15 cellular contexts compared by ENCODE assay signal in the genomic region with DNA sequence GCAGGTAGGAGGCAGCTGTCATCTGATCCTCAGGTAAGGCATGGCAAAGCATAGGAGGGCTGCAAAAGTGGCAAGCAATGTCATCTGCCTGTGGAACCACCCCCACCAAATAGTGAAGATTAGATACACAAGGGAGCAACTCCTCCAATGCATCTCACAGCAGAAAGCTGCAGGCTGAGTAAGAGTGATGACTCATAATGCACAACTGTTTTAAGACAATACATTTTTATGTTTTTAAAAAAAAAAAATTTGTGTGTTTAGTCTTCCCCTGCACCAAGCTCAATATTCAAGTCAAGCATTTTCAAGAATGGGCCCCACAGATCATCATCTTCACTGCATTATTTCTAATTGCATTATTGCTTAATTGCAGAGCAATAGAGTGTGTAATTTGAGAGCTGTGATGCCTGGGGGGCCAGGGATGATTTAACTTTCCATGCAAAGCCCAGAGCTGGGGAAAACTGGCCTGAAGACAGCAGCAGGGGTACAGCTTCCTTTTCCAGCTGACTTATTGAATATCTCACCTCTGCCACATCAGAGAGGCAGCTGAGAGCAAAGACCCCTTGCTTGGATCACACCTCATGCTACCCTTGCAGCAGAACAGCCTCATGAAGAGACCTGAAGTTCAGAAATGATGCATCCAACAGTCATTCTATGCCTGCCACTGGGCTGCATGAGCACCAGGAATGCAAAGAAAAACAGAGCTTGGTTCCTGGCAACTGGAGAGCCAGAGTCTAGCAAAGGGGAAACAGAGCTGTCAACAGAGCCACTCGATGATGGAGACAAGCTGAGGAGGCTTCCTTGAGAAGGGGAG. TPM values are rescaled to one million over a fixed set of nuclear protein-coding genes. Genes with fewer than 3 reads are reported as not detected.
A peak's percentile ranks its signal among the peaks of the same experiment; 100 is the strongest.
DNase-seq lines count a peak whose midpoint lies in the region; TF ChIP-seq lines count a peak whose summit lies in the region.
"Had no signal": no experiment of that assay in that cellular context is flagged by ENCODE, and none has a peak within 500 bp of the region (broad histone marks: within the 10 kb centered on the region; RNA-seq: fewer than 3 reads in every experiment).

No MANE protein-coding gene starts in this region.

- H3K79me1 ChIP-seq in mesenchymal stem cell (replicated peaks; ENCODE audit: low read length, poor library complexity, severe bottlenecking) = no peaks in the 10 kb centered on the region

- peaks cover 19% of the 10 kb centered on the region for H3K27me3 ChIP-seq in adipocyte (replicated peaks; ENCODE audit: control insufficient read depth, insufficient read depth, low read length)
- peaks cover 3 to 9% of the 10 kb centered on the region in 2 experiments for H3K27me3 ChIP-seq in mesenchymal stem cell (ENCODE audit: control insufficient read depth in 1 of 2, insufficient read depth in 1 of 2, low read length in 2 of 2)

- H3K9me3 ChIP-seq in HEK293 (ENCODE audit: control insufficient read depth, insufficient read depth, low read depth, low read length) = peaks cover 2% of the 10 kb centered on the region
- H3K9me3 ChIP-seq in adipocyte (ENCODE audit: control insufficient read depth, low read length) = no peaks in the 10 kb centered on the region
- no peaks in the 10 kb centered on the region for H3K9me3 ChIP-seq in mesenchymal stem cell (ENCODE audit: control insufficient read depth, low read length)

- no peak overlapping the region for H2BK5ac ChIP-seq in mesenchymal stem cell (ENCODE audit: low read depth, low read length, poor library complexity, severe bottlenecking)

- H2AFZ ChIP-seq in mesenchymal stem cell (ENCODE audit: low read depth, low read length) = no peak overlapping the region

- H3K27ac ChIP-seq in HEK293 (ENCODE audit: extremely low read depth, low read depth, low read length) = no peak overlapping the region
- H3K27ac ChIP-seq in mesenchymal stem cell (ENCODE audit: low read length, poor library complexity, severe bottlenecking) = no peak overlapping the region
- H3K27ac ChIP-seq: heart left ventricle had no signal

- no peak overlapping the region for H2BK15ac ChIP-seq in mesenchymal stem cell (ENCODE audit: low read depth, poor library complexity, severe bottlenecking)

- H3K9ac ChIP-seq in adipocyte (ENCODE audit: low read length) (no peak overlapping the region), mesenchymal stem cell (ENCODE audit: low read length) (no peak overlapping the region)

- H3K36me3 ChIP-seq in HEK293 (ENCODE audit: control insufficient read depth in 2 of 2, insufficient read depth in 1 of 2, low read length in 2 of 2) (no peaks in the 10 kb centered on the region), adipocyte (ENCODE audit: control insufficient read depth, insufficient read depth, low read length, severe bottlenecking) (no peaks in the 10 kb centered on the region), mesenchymal stem cell (ENCODE audit: control insufficient read depth in 1 of 2, insufficient read depth in 2 of 2, low read depth in 1 of 2, low read length in 2 of 2) (no peaks in the 10 kb centered on the region)
- H3K36me3 ChIP-seq: heart left ventricle had no signal

- 68% methylated on average over 1 of the region's 1 CpG for WGBS in mesenchymal stem cell

- no peak overlapping the region for H2AK5ac ChIP-seq in mesenchymal stem cell (ENCODE audit: low read length, severe bottlenecking)

- H3K4ac ChIP-seq in mesenchymal stem cell (ENCODE audit: low read depth in 1 of 2, low read length in 2 of 2) = no peak overlapping the region

- no peak overlapping the region for H2BK12ac ChIP-seq in mesenchymal stem cell (ENCODE audit: low read length in 2 of 2)

- no peak overlapping the region for H3K14ac ChIP-seq in mesenchymal stem cell (ENCODE audit: low read length in 2 of 2)

- no peak overlapping the region for H4K8ac ChIP-seq in mesenchymal stem cell (ENCODE audit: low read length)

- POLR2A ChIA-PET in HEK293 (lab: Yijun Ruan, JAX) = interaction anchor here (0.6 to 1.7 kb wide), 6 partner anchors 11 to 478 kb away, joined by 3 to 12 read pairs (median 4); partner anchors contain the start of gene POP4

- CTCF ChIA-PET in HEK293 (lab: Yijun Ruan, JAX) = interaction anchor here (0.6 to 1.7 kb wide), 6 partner anchors 13 to 367 kb away, joined by 3 to 14 read pairs (median 3); partner anchors contain the start of gene POP4

- H3K4me2 ChIP-seq in mesenchymal stem cell (ENCODE audit: low read length, poor library complexity, severe bottlenecking) = no peak overlapping the region

- in situ Hi-C loops in Caki2 (cut with HindIII; ENCODE audit: low pct_unique_long_range_greater_than_20kb, low sequenced_read_pairs) = no loop called here

- peak; percentile 30 for DNase-seq in Caki2 (ENCODE audit: low read depth)
- DNase-seq in adipocyte (ENCODE audit: low read depth) = peak; percentile 3
- DNase-seq in kidney tubule cell (ENCODE audit: low spot score) = peak; percentile 38
- DNase-seq in mesenchymal stem cell = no peak
- DNase-seq in hippocampal formation (lab: John Stamatoyannopoulos, UW) = no peak
- DNase-seq in dedifferentiated amniotic fluid mesenchymal stem cell (ENCODE audit: extremely low spot score) = no peak
- DNase-seq: activated CD8-positive, alpha-beta memory T cell treated with anti-CD3 and anti-CD28 coated beads, Interleukin-2, amount 50 U/mL, for 48 hours; activated naive CD8-positive, alpha-beta T cell treated with anti-CD3 and anti-CD28 coated beads, Interleukin-2, amount 10 ng/mL, durations not matched to agents 7 days and 5 days; GF-D8; heart left ventricle; Kasumi-1; NCI-H1930; NCI-H526 treated with DMSO at 0.1 percent for 48 hours had no signal

- no peak overlapping the region for H3K18ac ChIP-seq in mesenchymal stem cell (ENCODE audit: low read depth in 1 of 2, low read length in 2 of 2)

- H3K4me1 ChIP-seq in HEK293 (ENCODE audit: control insufficient read depth, insufficient read depth, low read length) = peaks cover 18% of the 10 kb centered on the region
- no peaks in the 10 kb centered on the region for H3K4me1 ChIP-seq in adipocyte (ENCODE audit: control insufficient read depth, insufficient read depth, low read length)
- H3K4me1 ChIP-seq in mesenchymal stem cell (ENCODE audit: control insufficient read depth, insufficient read depth, low read depth, low read length) = peaks cover 6% of the 10 kb centered on the region
- H3K4me1 ChIP-seq: heart left ventricle had no signal

- H4K91ac ChIP-seq in mesenchymal stem cell (ENCODE audit: low read length) = no peak overlapping the region

- TF ChIP-seq CTCF in HEK293 (tag by site-specific recombination; IDR thresholded peaks at IDR 0.05) = no peak

- no peak overlapping the region for H2BK120ac ChIP-seq in mesenchymal stem cell (ENCODE audit: low read depth, low read length)

- H3K23ac ChIP-seq in mesenchymal stem cell (ENCODE audit: low read length in 2 of 2) = no peak overlapping the region

- H3K4me3 ChIP-seq in HEK293 (ENCODE audit: low read depth, low read length) (no peak overlapping the region), adipocyte (ENCODE audit: low read length) (no peak overlapping the region), mesenchymal stem cell (ENCODE audit: insufficient read depth in 1 of 2, low read depth in 1 of 2, low read length in 2 of 2) (no peak overlapping the region)
- H3K4me3 ChIP-seq: heart left ventricle had no signal

TF ChIP-seq in HEK293, 187 proteins besides CTCF, POLR2A, EP300 and RAD21 (continues in another document):
- TF ChIP-seq EGR2 (tag by site-specific recombination; IDR thresholded peaks at IDR 0.05; ENCODE audit: low read depth) (peak; percentile 74), ZNF555 (tag by site-specific recombination; conservative IDR thresholded peaks at IDR 0.05) (no peak), ZBTB44 (tag by site-specific recombination; IDR thresholded peaks at IDR 0.05) (peak; percentile 94), TSHZ1 (tag by site-specific recombination; IDR thresholded peaks at IDR 0.05; ENCODE audit: borderline replicate concordance) (no peak)

RNA-seq across cellular contexts. Expression of gene POP4, which starts 22.7 kb away (rescaled TPM):
- 141 and 190 TPM in 2 replicates for total RNA-seq in Caki2 (2014; rRNA removed; shearing (Covaris generic); ENCODE audit: low replicate concordance)
- polyA plus RNA-seq in mesenchymal stem cell (2013, experiment 1 of 2) = 86.9 TPM
- 84.8 TPM for polyA plus RNA-seq in mesenchymal stem cell (2013, experiment 2 of 2)

RNA-seq across cellular contexts. Expression of gene VSTM2B, which starts 57.6 kb away (rescaled TPM):
- total RNA-seq in Caki2 (2014; rRNA removed; shearing (Covaris generic); ENCODE audit: low replicate concordance) = not detected in 2 replicates
- not detected for polyA plus RNA-seq in mesenchymal stem cell (2013, experiment 1 of 2)
- polyA plus RNA-seq in mesenchymal stem cell (2013, experiment 2 of 2) = not detected
- total RNA-seq: activated naive CD8-positive, alpha-beta T cell treated with anti-CD3 and anti-CD28 coated beads, Interleukin-2, amount 10 ng/mL, durations not matched to agents 7 days and 5 days; endothelial cell of umbilical vein; heart left ventricle had no signal
- polyA plus RNA-seq: endothelial cell of umbilical vein, heart left ventricle had no signal

Comparison
In these comparisons a context has a peak if more than half of its experiments do, and no peak if none do; other contexts are left out.
1. DNase-seq: peak in Caki2 (single experiment), adipocyte (single experiment) and kidney tubule cell (single experiment); none in mesenchymal stem cell (single experiment), hippocampal formation (0 of 2) and dedifferentiated amniotic fluid mesenchymal stem cell (single experiment).